Comparison of ENCODE assay signal across 9 cellular contexts in the genomic region with DNA sequence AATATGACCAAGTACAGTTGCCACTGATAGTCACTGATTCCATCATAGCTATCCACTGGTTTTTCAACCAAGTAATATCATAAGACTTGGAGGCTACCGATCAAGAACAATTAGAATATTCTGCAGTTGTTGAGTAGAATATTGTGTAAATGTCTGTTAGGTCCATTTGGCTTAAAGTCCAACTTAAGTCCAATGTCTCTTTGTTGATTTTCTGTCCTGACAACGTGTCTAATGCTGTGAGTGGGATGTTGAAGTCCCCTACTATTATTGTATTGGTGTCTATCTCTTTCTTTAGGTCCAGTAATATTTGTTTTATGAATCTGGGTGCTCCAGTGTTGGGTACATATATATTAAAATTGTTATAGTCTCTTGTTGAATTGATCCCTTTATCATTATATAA. TPM values are rescaled to one million over a fixed set of nuclear protein-coding genes. Genes with fewer than 3 reads are reported as not detected.
"Had no signal": no experiment of that assay in that cellular context is flagged by ENCODE, and none has a peak within 500 bp of the region (broad histone marks: within the 10 kb centered on the region; RNA-seq: fewer than 3 reads in every experiment).

No MANE protein-coding gene starts in this region.

- DNase-seq: GDM1, GF-D8 had no signal

- H3K4me3 ChIP-seq: GM12878 had no signal

- FAIRE-seq: G401.6, GM12878, GM12891, GM12892, GM18507, GM19239 had no signal

- ATAC-seq: GM12878 had no signal

RNA-seq across cellular contexts. Expression of a gene that starts 13.9 kb away (rescaled TPM):
- total RNA-seq: G401 had no signal

RNA-seq across cellular contexts. Expression of a gene that starts 42.7 kb away (rescaled TPM):
- total RNA-seq: G401, GM12878 had no signal
- polyA plus RNA-seq: GM12878 had no signal
